In the genomic region with DNA sequence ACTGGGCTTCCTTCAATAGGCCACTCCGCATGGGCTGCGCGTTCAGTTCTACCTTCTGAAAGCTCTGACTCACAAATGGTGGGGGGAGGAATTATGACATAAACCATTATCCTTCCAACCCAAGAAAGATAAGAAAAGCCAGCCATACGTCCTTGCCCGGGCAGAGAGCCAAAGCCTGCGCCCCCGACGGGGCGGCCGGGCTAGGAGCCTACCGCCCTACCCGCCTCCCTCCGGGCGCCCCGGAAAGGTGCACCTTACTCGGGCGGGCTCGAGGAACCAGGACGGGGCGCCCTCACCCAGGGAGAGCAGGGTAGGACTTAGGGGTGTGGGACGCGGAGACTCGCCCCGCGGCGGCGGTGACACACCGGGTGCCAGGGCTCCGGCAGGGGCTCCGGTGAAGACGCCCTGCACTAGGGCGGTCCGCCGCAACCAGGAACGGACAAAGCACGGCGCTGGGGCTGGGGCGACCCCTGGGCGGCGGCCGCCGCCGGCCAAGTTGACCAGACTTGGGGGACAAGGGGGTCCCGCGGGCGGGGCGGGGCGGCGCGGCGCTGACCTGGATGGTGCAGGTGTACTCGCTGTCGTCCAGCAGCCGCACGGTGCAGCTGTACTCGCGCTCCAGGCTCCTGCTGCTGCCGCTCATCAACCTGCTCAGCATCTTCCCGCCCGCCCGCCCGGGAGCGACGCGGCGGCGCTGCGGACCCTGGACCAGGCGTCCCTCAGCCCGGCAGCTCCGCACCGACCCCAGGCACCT, we compare ENCODE assay signal across 1 cellular context.
TF ChIP-seq lines count a peak whose summit lies in the region.

No MANE protein-coding gene starts in this region.

TF ChIP-seq in HepG2, 621 proteins besides CTCF, POLR2A, EP300 and RAD21 (continued from another document):
- TF ChIP-seq ZNF142 (CRISPR knock-in tag; IDR thresholded peaks at IDR 0.05): peak; percentile 94; the same call in 1 of the 2 replicates
- no peak for TF ChIP-seq GZF1 (CRISPR knock-in tag; IDR thresholded peaks at IDR 0.05)
